Comparison of ENCODE assay signal across 2 cellular contexts in the genomic region with DNA sequence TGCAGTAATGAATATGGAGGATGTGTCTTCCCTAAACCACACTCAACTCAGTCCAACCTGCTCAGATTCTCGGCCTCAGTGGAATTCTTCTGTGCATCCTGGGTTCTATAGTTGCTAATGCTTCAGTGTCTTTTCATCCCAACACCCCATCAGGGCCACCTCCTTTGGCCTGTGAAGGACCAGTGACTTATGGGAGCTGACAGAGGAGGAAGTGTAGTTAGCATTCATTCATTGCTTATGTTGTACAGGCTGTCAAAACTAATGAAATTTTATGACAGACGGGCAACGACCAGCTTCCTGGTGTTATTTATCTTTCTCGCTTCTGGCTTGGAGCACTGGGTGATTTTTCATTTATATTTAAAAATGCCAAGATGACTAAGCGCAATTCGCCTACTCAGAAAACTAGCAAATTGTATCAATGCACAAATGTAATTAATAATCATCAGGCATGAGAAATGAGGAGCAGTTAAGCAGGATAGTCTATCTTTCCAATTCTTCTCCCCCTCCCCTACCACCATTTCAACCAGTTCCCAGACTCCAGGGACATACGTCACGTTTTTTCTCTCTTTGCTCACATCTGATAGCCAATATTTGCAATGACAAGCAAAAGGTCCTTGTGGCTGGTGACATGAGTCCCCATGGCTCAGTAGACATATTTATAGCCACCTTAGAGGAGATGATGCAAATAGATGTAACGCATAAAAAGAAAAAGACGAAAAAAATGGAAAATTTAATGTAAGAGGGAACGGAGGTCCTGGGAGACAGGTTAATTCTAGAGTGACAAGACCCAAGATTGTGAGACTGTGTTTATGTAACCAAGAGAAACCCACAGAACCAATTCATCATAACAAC.
TF ChIP-seq lines count a peak whose summit lies in the region.

No MANE protein-coding gene starts in this region.

TF ChIP-seq in IMR-90, 13 proteins besides CTCF, POLR2A, EP300 and RAD21:
- TF ChIP-seq MXI1 (IDR thresholded peaks at IDR 0.05; ENCODE audit: borderline replicate concordance, low read depth, low read length), result no peak
- TF ChIP-seq NFE2L2 (IDR thresholded peaks at IDR 0.05; ENCODE audit: low read depth, low read length), result peak; percentile 32; the same call in 1 of the 2 replicates

TF ChIP-seq in endothelial cell of umbilical vein, 7 proteins besides CTCF, POLR2A, EP300 and RAD21:
- TF ChIP-seq, protein P1, sequence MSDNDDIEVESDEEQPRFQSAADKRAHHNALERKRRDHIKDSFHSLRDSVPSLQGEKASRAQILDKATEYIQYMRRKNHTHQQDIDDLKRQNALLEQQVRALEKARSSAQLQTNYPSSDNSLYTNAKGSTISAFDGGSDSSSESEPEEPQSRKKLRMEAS (IDR thresholded peaks at IDR 0.05; ENCODE audit: insufficient read depth, insufficient read length), result no peak
- TF ChIP-seq JUN (IDR thresholded peaks at IDR 0.05; ENCODE audit: borderline replicate concordance, insufficient read depth, insufficient read length, low read depth), result no peak
- no peak for TF ChIP-seq MYC (IDR thresholded peaks at IDR 0.05; ENCODE audit: low read depth, low read length)
- TF ChIP-seq EZH2 (IDR thresholded peaks at IDR 0.05; ENCODE audit: borderline replicate concordance, low read depth, low read length, severe bottlenecking), result no peak
- no peak for TF ChIP-seq POLR2AphosphoS5 (IDR thresholded peaks at IDR 0.05; ENCODE audit: insufficient read depth, low read depth, low read length)
- TF ChIP-seq FOS (IDR thresholded peaks at IDR 0.05; ENCODE audit: borderline replicate concordance, insufficient read depth, low read length), result no peak
- TF ChIP-seq GATA2 (IDR thresholded peaks at IDR 0.05; ENCODE audit: insufficient read depth, insufficient read length, low read depth, low read length), result no peak
